22 cellular contexts compared by ENCODE assay signal in the genomic region with DNA sequence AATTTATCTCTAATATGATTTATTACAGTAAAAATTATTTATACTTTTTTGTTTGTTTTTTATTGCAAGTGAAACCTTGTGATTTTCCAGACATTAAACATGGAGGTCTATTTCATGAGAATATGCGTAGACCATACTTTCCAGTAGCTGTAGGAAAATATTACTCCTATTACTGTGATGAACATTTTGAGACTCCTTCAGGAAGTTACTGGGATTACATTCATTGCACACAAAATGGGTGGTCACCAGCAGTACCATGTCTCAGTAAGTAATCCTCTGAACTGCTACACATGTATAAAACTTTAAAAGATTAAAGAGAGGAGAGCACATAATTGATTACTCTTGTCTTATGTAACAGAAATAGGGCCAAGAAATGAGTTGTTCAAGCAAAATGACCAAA. TPM values are rescaled to one million over a fixed set of nuclear protein-coding genes. Genes with fewer than 3 reads are reported as not detected.
DNase-seq lines count a peak whose midpoint lies in the region; ATAC-seq and TF ChIP-seq lines count a peak whose summit lies in the region.
"Had no signal": no experiment of that assay in that cellular context is flagged by ENCODE, and none has a peak within 500 bp of the region (broad histone marks: within the 10 kb centered on the region; RNA-seq: fewer than 3 reads in every experiment).

No MANE protein-coding gene starts in this region.

- peaks cover 5% of the 10 kb centered on the region for H3K9me3 Mint-ChIP-seq in endodermal cell
- H3K9me3 Mint-ChIP-seq in natural killer cell, result peaks cover 2% of the 10 kb centered on the region in 2 donors
- H3K9me3 Mint-ChIP-seq: IgD-negative memory B cell; T-helper 1 cell treated with Interleukin-12 subunit alpha and Interleukin-12 subunit beta and Interleukin-4 antibody, amounts not matched to agents 30 μg/mL and 1 μg/mL, for 36 hours had no signal

- CTCF ChIA-PET in OCI-LY7 (lab: Charles Lee; ENCODE audit: unreplicated experiment), result no interaction called here

- H3K27me3 ChIP-seq in GM23248 (replicated peaks; ENCODE audit: insufficient read depth) (no peaks in the 10 kb centered on the region), endodermal cell (ENCODE audit: control insufficient read depth, insufficient read depth, low read length, poor library complexity, severe bottlenecking) (no peaks in the 10 kb centered on the region), Karpas-422 (ENCODE audit: low read length) (no peaks in the 10 kb centered on the region), colonic mucosa (no peaks in the 10 kb centered on the region)

- H3F3A ChIP-seq in GM23248 (ENCODE audit: insufficient read depth), result no peaks in the 10 kb centered on the region

- H3K27ac ChIP-seq in 22Rv1 (no peak overlapping the region), GM23248 (no peak overlapping the region), OCI-LY7 (ENCODE audit: low read depth, low read length, poor library complexity, severe bottlenecking) (no peak overlapping the region), endodermal cell (ENCODE audit: low read depth, low read length) (no peak overlapping the region), Karpas-422 (ENCODE audit: low read length) (no peak overlapping the region), colonic mucosa (no peak overlapping the region)

- H3K4me1 ChIP-seq in GM23248 (ENCODE audit: insufficient read depth) (no peaks in the 10 kb centered on the region), OCI-LY7 (ENCODE audit: insufficient read depth, low read length, poor library complexity, severe bottlenecking) (no peaks in the 10 kb centered on the region), endodermal cell (ENCODE audit: control insufficient read depth, insufficient read depth, low read length) (no peaks in the 10 kb centered on the region), Karpas-422 (ENCODE audit: low read length) (no peaks in the 10 kb centered on the region), colonic mucosa (no peaks in the 10 kb centered on the region)
- H3K4me1 ChIP-seq: HAP-1 had no signal

- H3K36me3 ChIP-seq in GM23248 (ENCODE audit: low read depth) (no peaks in the 10 kb centered on the region), OCI-LY7 (ENCODE audit: insufficient read depth, low read length) (no peaks in the 10 kb centered on the region), endodermal cell (ENCODE audit: control insufficient read depth, insufficient read depth, low read length) (no peaks in the 10 kb centered on the region), Karpas-422 (ENCODE audit: insufficient read depth, low read length) (no peaks in the 10 kb centered on the region), colonic mucosa (no peaks in the 10 kb centered on the region)
- H3K36me3 ChIP-seq: HAP-1 had no signal

- no peak for ATAC-seq in natural killer cell
- ATAC-seq: PC-3 had no signal

- BruUV-seq in OCI-LY7 (replicated peaks; lab: Mats Ljungman, UMichigan), result no TSS peak

- 74% methylated on average over 1 of the region's 1 CpG for WGBS in GM23248 (ENCODE audit: low coverage in 1 of 2, low lambda C conversion rate in 2 of 2, missing lambda C conversion rate in 2 of 2), 2 experiments
- WGBS in endodermal cell (ENCODE audit: insufficient coverage in 1 of 2, insufficient read length in 1 of 2), 2 experiments, result 100% methylated on average over 1 of the region's 1 CpG; no CpG with 5 or more reads in 1 of the 2 experiments

- H3K9me2 ChIP-seq in GM23248 (ENCODE audit: insufficient read depth) (no peaks in the 10 kb centered on the region), OCI-LY7 (ENCODE audit: insufficient read depth, low read length) (no peaks in the 10 kb centered on the region), Karpas-422 (replicated peaks; ENCODE audit: insufficient read depth, low read length) (no peaks in the 10 kb centered on the region)
- H3K9me2 ChIP-seq: SK-N-SH had no signal

- H3K9me3 ChIP-seq in GM23248 (ENCODE audit: low read depth) (no peaks in the 10 kb centered on the region), OCI-LY7 (ENCODE audit: low read length) (no peaks in the 10 kb centered on the region), endodermal cell (ENCODE audit: control insufficient read depth, low read length) (no peaks in the 10 kb centered on the region), Karpas-422 (ENCODE audit: low read length) (no peaks in the 10 kb centered on the region), colonic mucosa (no peaks in the 10 kb centered on the region)
- H3K9me3 ChIP-seq: HAP-1, SK-N-SH had no signal

- POLR2A ChIA-PET in OCI-LY7 (lab: Charles Lee), result no interaction called here

- H3K27me3 Mint-ChIP-seq in endodermal cell (ENCODE audit: insufficient read depth) (no peaks in the 10 kb centered on the region), natural killer cell (ENCODE audit: low read depth in 2 of 2) (no peaks in the 10 kb centered on the region)
- H3K27me3 Mint-ChIP-seq: CD4-positive, CD25-positive, alpha-beta regulatory T cell; IgD-negative memory B cell had no signal

- no peaks in the 10 kb centered on the region for H3K4me1 Mint-ChIP-seq in endodermal cell
- no peaks in the 10 kb centered on the region for H3K4me1 Mint-ChIP-seq in natural killer cell
- H3K4me1 Mint-ChIP-seq: CD4-positive, CD25-positive, alpha-beta regulatory T cell; IgD-negative memory B cell had no signal

- H3K79me2 ChIP-seq in GM23248 (ENCODE audit: insufficient read depth) (no peaks in the 10 kb centered on the region), OCI-LY7 (ENCODE audit: insufficient read depth, low read depth, low read length) (no peaks in the 10 kb centered on the region), Karpas-422 (ENCODE audit: low read length) (no peaks in the 10 kb centered on the region)

- H3K4me2 ChIP-seq in GM23248 (ENCODE audit: unreplicated experiment) (no peak overlapping the region), OCI-LY7 (ENCODE audit: low read length) (no peak overlapping the region), Karpas-422 (ENCODE audit: low read depth, low read length, poor library complexity, severe bottlenecking) (no peak overlapping the region)
- H3K4me2 ChIP-seq: SK-N-SH had no signal

- intact Hi-C loops in OCI-LY7 (cut with micrococcal nuclease; ENCODE audit: unreplicated experiment) (no loop called here), natural killer cell (cut with micrococcal nuclease) (no loop called here), colonic mucosa (cut with DNase I) (no loop called here)

- peak; percentile 23; the same call in 1 of the 2 replicates for TF ChIP-seq CTCF in 22Rv1 (IDR thresholded peaks at IDR 0.05)
- TF ChIP-seq CTCF in OCI-LY7 (conservative IDR thresholded peaks at IDR 0.05; ENCODE audit: low read length), result 0 out of 2 replicates have a peak, but pooled peaks have one; percentile 10
- peak; percentile 58 for TF ChIP-seq CTCF in endodermal cell (conservative IDR thresholded peaks at IDR 0.05)
- TF ChIP-seq CTCF in natural killer cell (IDR thresholded peaks at IDR 0.05), result no peak
- TF ChIP-seq CTCF in colonic mucosa (IDR thresholded peaks at IDR 0.05), result no peak

- H3K4me3 ChIP-seq in GM23248 (no peak overlapping the region), OCI-LY7 (ENCODE audit: low read depth, low read length, poor library complexity, severe bottlenecking) (no peak overlapping the region), endodermal cell (ENCODE audit: low read length) (no peak overlapping the region), Karpas-422 (ENCODE audit: low read length) (no peak overlapping the region), colonic mucosa (no peak overlapping the region)
- H3K4me3 ChIP-seq: HAP-1 had no signal

- H2AFZ ChIP-seq in GM23248 (no peak overlapping the region), OCI-LY7 (ENCODE audit: low read length) (no peak overlapping the region), Karpas-422 (ENCODE audit: low read length) (no peak overlapping the region)

- H3K36me3 Mint-ChIP-seq in endodermal cell (ENCODE audit: low read depth) (no peaks in the 10 kb centered on the region), natural killer cell (no peaks in the 10 kb centered on the region)
- H3K36me3 Mint-ChIP-seq: CD4-positive, CD25-positive, alpha-beta regulatory T cell; IgD-negative memory B cell had no signal

- DNase-seq in GM23248 (peak; percentile 3), OCI-LY7 (ENCODE audit: low spot score) (no peak), endodermal cell (no peak), Karpas-422 (no peak), natural killer cell (no peak), DMS79 (lab: John Stamatoyannopoulos, UW) (no peak), colonic mucosa (no peak)
- DNase-seq: AML-193; Calu3; CD4-positive, CD25-positive, alpha-beta regulatory T cell; NCI-H1092 treated with DMSO at 0.1 percent for 48 hours; NCI-H187 treated with DMSO at 0.1 percent for 48 hours; NCI-H524; NK-92 treated with Interleukin-12 subunit alpha and Interleukin-12 subunit beta, amount 100 ng/mL, for 24 hours; PC-3; SK-N-SH had no signal

- H3K4me3 Mint-ChIP-seq in endodermal cell (no peak overlapping the region), natural killer cell (no peak overlapping the region)
- H3K4me3 Mint-ChIP-seq: CD4-positive, CD25-positive, alpha-beta regulatory T cell; IgD-negative memory B cell; T-helper 1 cell treated with Interleukin-12 subunit alpha and Interleukin-12 subunit beta and Interleukin-4 antibody, amounts not matched to agents 30 μg/mL and 1 μg/mL, for 36 hours had no signal

- no peak overlapping the region for H3K9ac ChIP-seq in GM23248
- no peak overlapping the region for H3K9ac ChIP-seq in endodermal cell (ENCODE audit: extremely low read depth, low read length, poor library complexity, severe bottlenecking)
- H3K9ac ChIP-seq in Karpas-422 (ENCODE audit: low read length), result no peak overlapping the region
- H3K9ac ChIP-seq in colonic mucosa (ENCODE audit: low read depth in 2 of 2, low read length in 2 of 2), result no peak overlapping the region
- H3K9ac ChIP-seq: SK-N-SH had no signal

- in situ Hi-C loops in GM23248 (cut with MboI), result no loop called here

- no peak overlapping the region for H3K27ac Mint-ChIP-seq in endodermal cell
- H3K27ac Mint-ChIP-seq in natural killer cell, result no peak overlapping the region
- H3K27ac Mint-ChIP-seq: CD4-positive, CD25-positive, alpha-beta regulatory T cell; IgD-negative memory B cell; T-helper 1 cell treated with Interleukin-12 subunit alpha and Interleukin-12 subunit beta and Interleukin-4 antibody, amounts not matched to agents 30 μg/mL and 1 μg/mL, for 36 hours had no signal

- no peaks in the 10 kb centered on the region for H4K20me1 ChIP-seq in GM23248 (ENCODE audit: insufficient read depth)
- no peaks in the 10 kb centered on the region for H4K20me1 ChIP-seq in OCI-LY7 (ENCODE audit: insufficient read depth, low read length)
- no peaks in the 10 kb centered on the region for H4K20me1 ChIP-seq in Karpas-422 (ENCODE audit: insufficient read depth, low read depth, low read length)

RNA-seq across cellular contexts. Expression of gene CFHR3, which starts 4.5 kb away (rescaled TPM):
- total RNA-seq in GM23248 (2014; rRNA removed; shearing (Covaris generic)), result not detected in 2 replicates
- not detected in 2 replicates for polyA plus RNA-seq in GM23248 (2016; fragmentation: Nextera tagmentation; extraction: Ambion mirVana)
- total RNA-seq in OCI-LY7 (2014; rRNA removed; shearing (Covaris generic)), result not detected in 2 replicates
- total RNA-seq in OCI-LY7 (2022) (not detected in 2 replicates), endodermal cell (1 to 10 TPM in 1 of 2 donors, not detected in 1; 1.0 TPM), natural killer cell (not detected), colonic mucosa (under 1 TPM in 1 of 2 donors, not detected in 1; 0.15 TPM)
- polyA plus RNA-seq in endodermal cell (2013, experiment 1 of 2), result 0.50 TPM
- polyA plus RNA-seq in endodermal cell (2013, experiment 2 of 2), result 0.66 TPM
- total RNA-seq in Karpas-422 (2014; rRNA removed; shearing (Covaris generic); ENCODE audit: low replicate concordance), result not detected in 2 replicates
- total RNA-seq: A673; Calu3; CD4-positive, CD25-positive, alpha-beta regulatory T cell; PC-3 had no signal
- polyA plus RNA-seq: CD4-positive, CD25-positive, alpha-beta regulatory T cell; IgD-negative memory B cell had no signal

RNA-seq across cellular contexts. Expression of gene CFHR1, which starts 40.4 kb away (rescaled TPM):
- not detected in 2 replicates for total RNA-seq in GM23248 (2014; rRNA removed; shearing (Covaris generic))
- 0.47 and 0.74 TPM in 2 replicates for polyA plus RNA-seq in GM23248 (2016; fragmentation: Nextera tagmentation; extraction: Ambion mirVana)
- not detected in 2 replicates for total RNA-seq in OCI-LY7 (2014; rRNA removed; shearing (Covaris generic))
- total RNA-seq in OCI-LY7 (2022), result not detected in 2 replicates
- total RNA-seq in endodermal cell, result not detected
- not detected for polyA plus RNA-seq in endodermal cell (2013, experiment 1 of 2)
- polyA plus RNA-seq in endodermal cell (2013, experiment 2 of 2), result not detected
- total RNA-seq in Karpas-422 (2014; rRNA removed; shearing (Covaris generic); ENCODE audit: low replicate concordance), result not detected in 2 replicates
- not detected for total RNA-seq in natural killer cell
- under 1 TPM; 0.32 to 0.57 TPM for total RNA-seq in colonic mucosa
- total RNA-seq: A673; Calu3; CD4-positive, CD25-positive, alpha-beta regulatory T cell; HT1080; PC-3 had no signal
- polyA plus RNA-seq: CD4-positive, CD25-positive, alpha-beta regulatory T cell; IgD-negative memory B cell had no signal

Comparison
In these comparisons a context has a peak if more than half of its experiments do, and no peak if none do; other contexts are left out.
1. CTCF ChIP-seq: peak in 22Rv1 (single experiment), OCI-LY7 (single experiment) and endodermal cell (single experiment); none in natural killer cell (single experiment) and colonic mucosa (single experiment).